Comparison of ENCODE assay signal across 8 cellular contexts in genomic region chr7:127392182-127392565, GRCh38. TPM values are rescaled to one million over a fixed set of nuclear protein-coding genes. Genes with fewer than 3 reads are reported as not detected.
DNase-seq lines count a peak whose midpoint lies in the region; ATAC-seq and TF ChIP-seq lines count a peak whose summit lies in the region.

No MANE protein-coding gene starts in this region.

- H3K4me3 Mint-ChIP-seq in HFFc6 = peak overlapping the region; percentile 94
- H3K4me3 Mint-ChIP-seq in activated T-cell treated with anti-CD3 and anti-CD28 coated beads, Interleukin-2, amount 50 U/mL, for 24 hours = peak overlapping the region; percentile 97
- peak overlapping the region; percentile 93 to 99 (median 95) for H3K4me3 Mint-ChIP-seq in naive thymus-derived CD4-positive, alpha-beta T cell

- intact Hi-C loops in naive thymus-derived CD4-positive, alpha-beta T cell (cut with micrococcal nuclease) = loop anchor here (1.0 to 10.0 kb wide), 12 partner anchors 12 to 953 kb away; partner anchors contain the start of genes ARF5 (in 1 of the 2), GCC1 (in 1 of the 2), GRM8 (in 1 of the 2) and RBM28 (in 1 of the 2)

- peak overlapping the region; percentile 96 for H3K4me3 ChIP-seq in naive thymus-derived CD4-positive, alpha-beta T cell (ENCODE audit: low read length)

- CTCF ChIA-PET in naive thymus-derived CD4-positive, alpha-beta T cell (lab: Charles Lee) = interaction anchor here (0.6 to 2.2 kb wide), 10 partner anchors 23 to 122 kb away, joined by 3 to 12 read pairs (median 4); no protein-coding TSS in a partner anchor

- peaks cover 6 to 9% (median 7%) of the 10 kb centered on the region in 3 experiments for H3K36me3 ChIP-seq in naive thymus-derived CD4-positive, alpha-beta T cell (ENCODE audit: control insufficient read depth in 2 of 3, insufficient read depth in 3 of 3, low read length in 3 of 3)

- H3K27me3 ChIP-seq in naive thymus-derived CD4-positive, alpha-beta T cell (ENCODE audit: control insufficient read depth in 2 of 2, insufficient read depth in 2 of 2, low read length in 2 of 2) = no peaks in the 10 kb centered on the region

- peaks cover 9 to 47% of the 10 kb centered on the region in 2 donors for H3K4me1 ChIP-seq in naive thymus-derived CD4-positive, alpha-beta T cell (ENCODE audit: control insufficient read depth in 2 of 2, insufficient read depth in 2 of 2, low read length in 2 of 2)

- H3K27me3 Mint-ChIP-seq in HFFc6 (ENCODE audit: insufficient read depth) = peaks cover 10% of the 10 kb centered on the region
- no peaks in the 10 kb centered on the region for H3K27me3 Mint-ChIP-seq in activated T-cell treated with anti-CD3 and anti-CD28 coated beads, Interleukin-2, amount 50 U/mL, for 24 hours
- peaks cover 0 to 10% (median 0%) of the 10 kb centered on the region in 5 donors for H3K27me3 Mint-ChIP-seq in naive thymus-derived CD4-positive, alpha-beta T cell

- peaks cover 46% of the 10 kb centered on the region for H3K4me1 Mint-ChIP-seq in HFFc6 (ENCODE audit: low read depth)
- peaks cover 73% of the 10 kb centered on the region for H3K4me1 Mint-ChIP-seq in activated T-cell treated with anti-CD3 and anti-CD28 coated beads, Interleukin-2, amount 50 U/mL, for 24 hours (ENCODE audit: low read depth)
- peaks cover 46 to 68% (median 58%) of the 10 kb centered on the region in 7 donors for H3K4me1 Mint-ChIP-seq in naive thymus-derived CD4-positive, alpha-beta T cell

- no peak for TF ChIP-seq CTCF in HFFc6 (IDR thresholded peaks at IDR 0.05)

- H3K27ac ChIP-seq in naive thymus-derived CD4-positive, alpha-beta T cell (ENCODE audit: low read depth, low read length) = peak overlapping the region; percentile 91

- POLR2A ChIA-PET in naive thymus-derived CD4-positive, alpha-beta T cell (lab: Charles Lee) = interaction anchor here (0.6 to 5.4 kb wide), 35 partner anchors 9 to 717 kb away, joined by 3 to 91 read pairs (median 5); partner anchors contain the start of genes ARF5 and GCC1

- peak; percentile 89 for ATAC-seq in esophagus mucosa
- peak; percentile 77 for ATAC-seq in naive thymus-derived CD4-positive, alpha-beta T cell

- H3K9me3 Mint-ChIP-seq in HFFc6 = no peaks in the 10 kb centered on the region
- H3K9me3 Mint-ChIP-seq in activated T-cell treated with anti-CD3 and anti-CD28 coated beads, Interleukin-2, amount 50 U/mL, for 24 hours = peaks cover 12% of the 10 kb centered on the region
- H3K9me3 Mint-ChIP-seq in naive thymus-derived CD4-positive, alpha-beta T cell = peaks cover 0 to 1% (median 0%) of the 10 kb centered on the region in 11 donors

- peaks cover 39% of the 10 kb centered on the region for H3K36me3 Mint-ChIP-seq in HFFc6 (ENCODE audit: low read depth)
- H3K36me3 Mint-ChIP-seq in activated T-cell treated with anti-CD3 and anti-CD28 coated beads, Interleukin-2, amount 50 U/mL, for 24 hours (ENCODE audit: low read depth) = peaks cover 45% of the 10 kb centered on the region
- peaks cover 4 to 34% (median 26%) of the 10 kb centered on the region in 5 donors for H3K36me3 Mint-ChIP-seq in naive thymus-derived CD4-positive, alpha-beta T cell

- DNase-seq in NCI-H2081 (lab: John Stamatoyannopoulos, UW) = peak; percentile 60 to 74
- no peak for DNase-seq in NCI-H2081 treated with DMSO at 0.1 percent for 48 hours (lab: John Stamatoyannopoulos, UW)
- peak; percentile 62 for DNase-seq in HFFc6
- peak; percentile 57 for DNase-seq in NCI-H2171 treated with DMSO at 0.1 percent for 48 hours (lab: John Stamatoyannopoulos, UW)
- DNase-seq in activated T-cell treated with anti-CD3 and anti-CD28 coated beads, Interleukin-2, amount 50 U/mL, for 24 hours = no peak
- peak in 8 of 9 donors; percentile 55 to 83 (median 76) for DNase-seq in naive thymus-derived CD4-positive, alpha-beta T cell
- DNase-seq in stimulated activated naive CD4-positive, alpha-beta T cell (lab: John Stamatoyannopoulos, UW) = peak; percentile 51 to 91 (median 72)

- H3K27ac Mint-ChIP-seq in HFFc6 = peak overlapping the region; percentile 88
- peak overlapping the region; percentile 97 for H3K27ac Mint-ChIP-seq in activated T-cell treated with anti-CD3 and anti-CD28 coated beads, Interleukin-2, amount 50 U/mL, for 24 hours
- H3K27ac Mint-ChIP-seq in naive thymus-derived CD4-positive, alpha-beta T cell = peak overlapping the region; percentile 91 to 98 (median 97)

- no peaks in the 10 kb centered on the region for H3K9me3 ChIP-seq in naive thymus-derived CD4-positive, alpha-beta T cell (ENCODE audit: control insufficient read depth in 2 of 3, low read length in 3 of 3)

RNA-seq across cellular contexts. Expression of gene ZNF800, which starts 0.3 kb away (rescaled TPM):
- 10 to 100 TPM; 24.3 to 26.7 (median 25.7) TPM for total RNA-seq in HFFc6 (2021; fragmentation: NEBNext Ultra II Directional; extraction: Animal tissue kit (Norgen Biotek cat#: 25700))
- total RNA-seq in esophagus mucosa = 17.6 TPM
- 10 to 100 TPM; 43.3 to 71.9 (median 61.4) TPM for total RNA-seq in naive thymus-derived CD4-positive, alpha-beta T cell
- 10 to 100 TPM; 47.4 to 63.4 TPM for polyA plus RNA-seq in naive thymus-derived CD4-positive, alpha-beta T cell

Comparison
In these comparisons a context has a peak if more than half of its experiments do, and no peak if none do; other contexts are left out.
1. DNase-seq: peak in NCI-H2081 (2 of 2), HFFc6 (single experiment), NCI-H2171 treated with DMSO at 0.1 percent for 48 hours (single experiment), naive thymus-derived CD4-positive, alpha-beta T cell (8 of 9) and stimulated activated naive CD4-positive, alpha-beta T cell (6 of 6); none in NCI-H2081 treated with DMSO at 0.1 percent for 48 hours (single experiment) and activated T-cell treated with anti-CD3 and anti-CD28 coated beads, Interleukin-2, amount 50 U/mL, for 24 hours (single experiment).
2. Peak in every context shown above with its lines, with median percentiles within 50 percentile points of each other: H3K27ac Mint-ChIP-seq and H3K4me3 Mint-ChIP-seq.